ENCODE assay signal across 11 cellular contexts in the genomic region with DNA sequence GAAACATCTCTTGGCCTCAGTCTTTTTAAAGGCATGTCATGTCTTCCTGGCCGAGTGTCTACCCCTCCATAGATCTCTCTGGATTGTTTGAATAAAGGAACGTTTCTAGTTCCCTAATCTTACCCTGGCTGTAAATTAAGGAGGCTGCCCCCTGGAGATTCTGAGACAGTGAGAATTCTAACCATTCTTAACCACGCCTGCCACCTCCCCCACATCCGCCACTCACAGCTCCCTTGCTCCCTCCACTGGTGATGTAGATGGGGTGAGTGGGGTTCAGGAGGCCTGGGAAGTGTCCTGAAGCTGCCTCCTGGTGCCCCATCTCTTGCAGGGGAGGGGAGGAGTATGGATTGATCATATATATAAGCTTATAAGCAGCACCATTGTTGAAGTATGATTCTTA. TPM values are rescaled to one million over a fixed set of nuclear protein-coding genes. Genes with fewer than 3 reads are reported as not detected.
DNase-seq lines count a peak whose midpoint lies in the region; ATAC-seq, FAIRE-seq and TF ChIP-seq lines count a peak whose summit lies in the region.
"Had no signal": no experiment of that assay in that cellular context is flagged by ENCODE, and none has a peak within 500 bp of the region (broad histone marks: within the 10 kb centered on the region; RNA-seq: fewer than 3 reads in every experiment).

No MANE protein-coding gene starts in this region.

- peaks cover 0 to 8% of the 10 kb centered on the region in 2 experiments; a peak in 3 of 4 replicates for H3K27me3 ChIP-seq in GM12878 (replicated peaks in 1 of 2; ENCODE audit: control insufficient read depth in 2 of 2, insufficient read depth in 2 of 2, low read length in 1 of 2)
- peaks cover 0 to 32% (median 4%) of the 10 kb centered on the region in 3 experiments for H3K27me3 ChIP-seq in neuronal stem cell (ENCODE audit: control insufficient read depth in 3 of 3, insufficient read depth in 3 of 3, low read depth in 1 of 3, low read length in 3 of 3)

- peaks cover 5 to 14% (median 13%) of the 10 kb centered on the region in 3 donors for H3K27me3 Mint-ChIP-seq in immature natural killer cell (ENCODE audit: low read depth in 3 of 3)

- H3K27ac ChIP-seq in A549 (peak overlapping the region; percentile 35 to 58; a peak in 3 of 6 replicates), GM12878 (ENCODE audit: control insufficient read depth, insufficient read depth) (no peak overlapping the region), neuronal stem cell (replicated peaks; ENCODE audit: low read length) (no peak overlapping the region)

- in situ Hi-C loops in GM12878 (cut with MboI), result no loop called here

- H2BK15ac ChIP-seq in neuronal stem cell (ENCODE audit: low read length), result no peak overlapping the region

- RAD21 ChIA-PET in GM12878 (lab: Charles Lee; ENCODE audit: unreplicated experiment), result interaction anchor here (1.5 to 1.6 kb wide), 2 partner anchors 14 to 73 kb away, joined by 4 to 6 read pairs; no protein-coding TSS in a partner anchor

- H3K9me3 ChIP-seq in A549 (no peaks in the 10 kb centered on the region), GM12878 (replicated peaks; ENCODE audit: control insufficient read depth, insufficient read depth, low read length) (no peaks in the 10 kb centered on the region), neuronal stem cell (replicated peaks in 1 of 2; ENCODE audit: control insufficient read depth in 2 of 2, insufficient read depth in 1 of 2, low read depth in 1 of 2, low read length in 2 of 2) (no peaks in the 10 kb centered on the region)
- H3K9me3 ChIP-seq: Caco-2 had no signal

- no peak overlapping the region for H2BK12ac ChIP-seq in neuronal stem cell (ENCODE audit: low read length)

- H3K36me3 ChIP-seq in GM12878 (ENCODE audit: control insufficient read depth in 2 of 2, insufficient read depth in 2 of 2, low read length in 1 of 2), result no peaks in the 10 kb centered on the region
- H3K36me3 ChIP-seq in neuronal stem cell (replicated peaks in 1 of 2; ENCODE audit: control insufficient read depth in 2 of 2, insufficient read depth in 2 of 2, low read length in 2 of 2), result no peaks in the 10 kb centered on the region

- BruUV-seq in GM12878 (replicated peaks; lab: Mats Ljungman, UMichigan), result no TSS peak

- TF ChIP-seq POLR2A in A549 (IDR thresholded peaks at IDR 0.05; ENCODE audit: low read length) (no peak), GM12878 (IDR thresholded peaks at IDR 0.05; ENCODE audit: low read depth, low read length) (no peak)

- H2BK120ac ChIP-seq in neuronal stem cell (ENCODE audit: low read depth, low read length), result no peak overlapping the region

- no peaks in the 10 kb centered on the region for H3K9me3 Mint-ChIP-seq in immature natural killer cell
- H3K9me3 Mint-ChIP-seq: stimulated activated naive CD8-positive, alpha-beta T cell treated with anti-CD3 and anti-CD28 coated beads, Interleukin-15, Interleukin-2, amounts not matched to agents 100 ng/mL and 50 ng/mL, for 24 hours had no signal

- no peak overlapping the region for H4K8ac ChIP-seq in neuronal stem cell (ENCODE audit: low read depth, low read length)

- no peaks in the 10 kb centered on the region for H3K79me1 ChIP-seq in neuronal stem cell (ENCODE audit: low read depth, low read length)

- no peaks in the 10 kb centered on the region for H3K79me2 ChIP-seq in GM12878 (ENCODE audit: control insufficient read depth, insufficient read depth, low read length)

- H3K14ac ChIP-seq in neuronal stem cell (ENCODE audit: low read length), result no peak overlapping the region

- H2AFZ ChIP-seq in GM12878 (ENCODE audit: control insufficient read depth, low read depth, low read length), result no peak overlapping the region
- H2AFZ ChIP-seq in neuronal stem cell (ENCODE audit: low read length), result no peak overlapping the region

- no peak overlapping the region for H3K9ac ChIP-seq in GM12878 (ENCODE audit: control insufficient read depth, insufficient read depth, low read length)
- H3K9ac ChIP-seq in neuronal stem cell (ENCODE audit: low read depth, low read length, poor library complexity), result no peak overlapping the region

- no peak overlapping the region for H3K18ac ChIP-seq in neuronal stem cell (ENCODE audit: low read length)

- peak overlapping the region; percentile 42; the same call in 2 of the 3 replicates for H3K4me2 ChIP-seq in A549
- no peak overlapping the region for H3K4me2 ChIP-seq in GM12878 (ENCODE audit: control insufficient read depth, insufficient read depth)
- H3K4me2 ChIP-seq in neuronal stem cell (ENCODE audit: insufficient read depth, low read length, poor library complexity, severe bottlenecking), result no peak overlapping the region

- H3K4me3 Mint-ChIP-seq in immature natural killer cell, result no peak overlapping the region
- H3K4me3 Mint-ChIP-seq: stimulated activated naive CD8-positive, alpha-beta T cell treated with anti-CD3 and anti-CD28 coated beads, Interleukin-15, Interleukin-2, amounts not matched to agents 100 ng/mL and 50 ng/mL, for 24 hours had no signal

- no peak for FAIRE-seq in A549 (lab: Jason Lieb, UNC)
- no peak for FAIRE-seq in GM12878 (lab: Jason Lieb, UNC)

- intact Hi-C loops in GM12878 (cut with micrococcal nuclease; ENCODE audit: unreplicated experiment), result no loop called here

- CTCF ChIA-PET in A549 (lab: Yijun Ruan, JAX), result interaction anchor here (0.8 to 3.6 kb wide), 8 partner anchors 10 to 162 kb away, joined by 3 to 16 read pairs (median 4); no protein-coding TSS in a partner anchor
- CTCF ChIA-PET in GM12878 (lab: Yijun Ruan, JAX), result interaction anchor here (0.8 to 3.4 kb wide), 7 partner anchors 9 to 149 kb away, joined by 3 to 13 read pairs (median 4); no protein-coding TSS in a partner anchor

- DNase-seq in A549 (ENCODE audit: low read depth in 1 of 2, low spot score in 1 of 2) (no peak), OCI-M1 (lab: John Stamatoyannopoulos, UW) (peak; percentile 95), GM12878 (ENCODE audit: low read depth, low spot score) (no peak), retina (no peak), immature natural killer cell (no peak), neuronal stem cell (ENCODE audit: low spot score) (no peak)

- no peak overlapping the region for H3K23ac ChIP-seq in neuronal stem cell (ENCODE audit: low read depth, low read length, poor library complexity)

- SMC1A ChIA-PET in GM12878 (lab: Charles Lee; ENCODE audit: uncharacterized antibody, unreplicated experiment), result interaction anchor here (1.1 to 2.4 kb wide), 6 partner anchors 9 to 125 kb away, joined by 3 to 7 read pairs (median 5); no protein-coding TSS in a partner anchor

- no peaks in the 10 kb centered on the region for H4K20me1 ChIP-seq in GM12878 (ENCODE audit: control insufficient read depth, insufficient read depth)

- no peaks in the 10 kb centered on the region for H3K36me3 Mint-ChIP-seq in immature natural killer cell

- no peak overlapping the region for H3K4ac ChIP-seq in neuronal stem cell (ENCODE audit: low read length)

- WGBS in A549 (ENCODE audit: missing lambda C conversion rate), result 27% methylated on average over 4 of the region's 4 CpGs
- 0% methylated on average over 4 of the region's 4 CpGs for WGBS in GM12878 (ENCODE audit: insufficient coverage, insufficient replicate concordance, low lambda C conversion rate, missing lambda C conversion rate)
- no CpG with 5 or more reads among the region's 4 CpGs for WGBS in neuronal stem cell (ENCODE audit: extremely low coverage in 2 of 2, insufficient read length in 2 of 2, insufficient replicate concordance in 1 of 2), 2 donors

- no peak for TF ChIP-seq CTCF in A549 (IDR thresholded peaks at IDR 0.05)
- peak; percentile 55 for TF ChIP-seq CTCF in GM12872 (IDR thresholded peaks at IDR 0.05; ENCODE audit: insufficient read depth, low read depth, low read length)
- peak; percentile 19 to 32 (median 25); a peak in 3 of 6 replicates for TF ChIP-seq CTCF in GM12878 (IDR thresholded peaks at IDR 0.05 in 2 of 3, conservative IDR thresholded peaks at IDR 0.05 in 1 of 3; ENCODE audit: control insufficient read depth in 2 of 3, extremely low read depth in 1 of 3, insufficient read depth in 1 of 3, low read depth in 3 of 3, low read length in 3 of 3)

- H4K91ac ChIP-seq in neuronal stem cell (ENCODE audit: low read depth, low read length, poor library complexity), result no peak overlapping the region

- peaks cover 14 to 18% of the 10 kb centered on the region in 2 donors for H3K4me1 Mint-ChIP-seq in immature natural killer cell

- ATAC-seq in A549 (peak in 1 of 2 experiments; percentile 21; a peak in 2 of 6 replicates), GM12878 (peak; percentile 25; the same call in 2 of the 3 replicates), HG02759 (IDR thresholded peaks at IDR 0.05; ENCODE audit: unreplicated experiment) (no peak)
- ATAC-seq: Right ventricle myocardium inferior had no signal

- no peak overlapping the region for H2AK5ac ChIP-seq in neuronal stem cell (ENCODE audit: low read depth, low read length)

- TF ChIP-seq EP300 in A549 (IDR thresholded peaks at IDR 0.05) (no peak), GM12878 (IDR thresholded peaks at IDR 0.05; ENCODE audit: borderline replicate concordance in 1 of 2, control insufficient read depth in 1 of 2, low read depth in 2 of 2, low read length in 2 of 2) (no peak)

- no peak overlapping the region for H3K27ac Mint-ChIP-seq in immature natural killer cell
- H3K27ac Mint-ChIP-seq: stimulated activated naive CD8-positive, alpha-beta T cell treated with anti-CD3 and anti-CD28 coated beads, Interleukin-15, Interleukin-2, amounts not matched to agents 100 ng/mL and 50 ng/mL, for 24 hours had no signal

- peaks cover 40% of the 10 kb centered on the region for H3K4me1 ChIP-seq in A549
- peaks cover 33% of the 10 kb centered on the region for H3K4me1 ChIP-seq in GM12878 (ENCODE audit: control insufficient read depth, insufficient read depth, low read length)
- peaks cover 12 to 14% of the 10 kb centered on the region in 2 donors for H3K4me1 ChIP-seq in neuronal stem cell (ENCODE audit: control insufficient read depth in 2 of 2, insufficient read depth in 1 of 2, low read depth in 1 of 2, low read length in 2 of 2)

- H2BK5ac ChIP-seq in neuronal stem cell (ENCODE audit: low read length), result no peak overlapping the region

- H3K4me3 ChIP-seq in A549, result no peak overlapping the region
- H3K4me3 ChIP-seq in GM12878, result no peak overlapping the region
- no peak overlapping the region for H3K4me3 ChIP-seq in neuronal stem cell (ENCODE audit: low read length in 2 of 2)

- POLR2A ChIA-PET in A549 (lab: Yijun Ruan, JAX), result no interaction called here
- POLR2A ChIA-PET in GM12878 (lab: Charles Lee), result no interaction called here

- TF ChIP-seq RAD21 in A549 (conservative IDR thresholded peaks at IDR 0.05 in 1 of 2, IDR thresholded peaks at IDR 0.05 in 1 of 2) (no peak), GM12878 (IDR thresholded peaks at IDR 0.05; ENCODE audit: insufficient read depth, low read depth, low read length) (0 out of 2 replicates have a peak, but pooled peaks have one; percentile 19)

RNA-seq across cellular contexts. Expression of a gene that starts 48.0 kb away (rescaled TPM):
- polyA plus RNA-seq in A549 (2011; rRNA removed) (0.92 and 1.0 TPM in 2 replicates), A549 (2017; fragmentation: RNase III; extraction: RNeasy Plus Mini Kit Qiagen cat#74134 plus additional on column Dnase treatment) (1.0 to 1.4 TPM (median 1.2 TPM) in 3 replicates), GM12878 (2011; rRNA removed) (0.16 and 0.18 TPM in 2 replicates), GM12878 (2014; fragmentation: Illumina TruSeq; extraction: Trizol) (0.07 TPM in 1 of 2 replicates, not detected in the other), GM12878 (2014; fragmentation: Nextera tagmentation; extraction: Ambion mirVana) (under 1 TPM in 1 of 2 experiments, not detected in 1; 0.18 TPM), GM12878 (2014; rRNA removed) (not detected in 2 replicates), GM12878 (2016; fragmentation: Nextera tagmentation; extraction: Ambion mirVana) (under 1 TPM in 1 of 2 experiments, not detected in 1; 0.19 TPM), immature natural killer cell (under 1 TPM in 1 of 3 donors, not detected in 2; 0.51 TPM)
- polyA plus RNA-seq in A549 (2012; cell fraction: cytosol; rRNA removed), result 0.14 and 0.29 TPM in 2 replicates
- polyA plus RNA-seq in A549 (2012; cell fraction: nucleus; rRNA removed), result 0.32 and 0.44 TPM in 2 replicates
- 5.2 and 6.1 TPM in 2 replicates for polyA minus RNA-seq in A549 (2011; rRNA and poly(A)+ RNA removed)
- 0.29 and 1.3 TPM in 2 replicates for total RNA-seq in GM12878 (2013; cell fraction: nucleolus; rRNA removed)
- total RNA-seq in GM12878 (2014; rRNA removed) (0.06 and 0.11 TPM in 2 replicates), GM12878 (2014; rRNA removed; fragmentation: Illumina TruSeq; extraction: Trizol) (0.13 TPM in 1 of 2 replicates, not detected in the other), GM12878 (2021) (0.15 and 0.16 TPM in 2 replicates)
- polyA plus RNA-seq in GM12878 (2011; ENCODE audit: low read depth), result 0.24 TPM
- polyA plus RNA-seq in GM12878 (2011; cell fraction: cytosol; rRNA removed), result 0.08 and 0.15 TPM in 2 replicates
- 0.06 and 0.58 TPM in 2 replicates for polyA plus RNA-seq in GM12878 (2011; cell fraction: nucleus; rRNA removed)
- 0.48 and 0.51 TPM in 2 replicates for polyA plus RNA-seq in GM12878 (2012)
- polyA minus RNA-seq in GM12878 (2011; rRNA and poly(A)+ RNA removed), result 0.36 TPM in 1 of 2 replicates, not detected in the other
- not detected in 2 replicates for polyA minus RNA-seq in GM12878 (2011; cell fraction: cytosol; rRNA and poly(A)+ RNA removed)
- 0.19 and 0.24 TPM in 2 replicates for polyA minus RNA-seq in GM12878 (2011; cell fraction: nucleus; rRNA and poly(A)+ RNA removed)
- 33.1 TPM for polyA plus RNA-seq in neuronal stem cell (2013, experiment 1 of 2)
- polyA plus RNA-seq in neuronal stem cell (2013, experiment 2 of 2), result 34.5 TPM

Comparison
In these comparisons a context has a peak if more than half of its experiments do, and no peak if none do; other contexts are left out.
1. H3K27ac ChIP-seq: peak in A549 (2 of 2); none in GM12878 (single experiment) and neuronal stem cell (single experiment).